ENCODE assay signal across 8 cellular contexts in genomic region chr10:27240212-27240890, GRCh38. TPM values are rescaled to one million over a fixed set of nuclear protein-coding genes. Genes with fewer than 3 reads are reported as not detected.
DNase-seq lines count a peak whose midpoint lies in the region; ATAC-seq, FAIRE-seq and TF ChIP-seq lines count a peak whose summit lies in the region.

Gene ACBD5, minus strand, starts transcription at chr10:27240797. Its CDS starts 109 bp downstream, at chr10:27240688.

- TF ChIP-seq POLR2A in GM12891 (IDR thresholded peaks at IDR 0.05; ENCODE audit: low read depth, low read length) = no peak; the same call in 1 of the 2 replicates

- intact Hi-C loops in left ventricle myocardium inferior (cut with micrococcal nuclease) (no loop called here), aorta (cut with DNase I) (loop anchor here in 1 of 2 donors (10.0 kb wide), 1 partner anchor 264 kb away; the partner anchor contains the start of gene RAB18)

- peaks cover 13% of the 10 kb centered on the region for H3K4me1 Mint-ChIP-seq in progenitor cell of endocrine pancreas (ENCODE audit: low read depth)

- H3K4me3 Mint-ChIP-seq in progenitor cell of endocrine pancreas (ENCODE audit: low read depth) = peak within 1 kb of the TSS; percentile 82

- no peaks in the 10 kb centered on the region for H3K36me3 ChIP-seq in left ventricle myocardium inferior
- no peaks in the 10 kb centered on the region for H3K36me3 ChIP-seq in aorta (ENCODE audit: control insufficient read depth in 1 of 2, insufficient read depth in 2 of 2, low read length in 1 of 2)

- WGBS in aorta, 2 donors = 0% methylated on average over 31 to 48 of the region's 48 CpGs

- DNase-seq in GM12891 (ENCODE audit: insufficient read length, low spot score) = no peak
- DNase-seq in NCI-H1105 treated with DMSO at 0.1 percent for 48 hours (lab: John Stamatoyannopoulos, UW) = peak; percentile 63
- peak; percentile 52 to 80 (median 61) for DNase-seq in T-helper 2 cell
- DNase-seq in amygdala (lab: John Stamatoyannopoulos, UW) = peak in 55 of 56 donors; percentile 23 to 87 (median 75)
- DNase-seq in left ventricle myocardium inferior = peak; percentile 91
- DNase-seq in progenitor cell of endocrine pancreas (ENCODE audit: low spot score, unreplicated experiment) = peak; percentile 72
- DNase-seq in aorta = peak; percentile 94 to 95

- TF ChIP-seq CTCF in left ventricle myocardium inferior (IDR thresholded peaks at IDR 0.05; ENCODE audit: borderline replicate concordance) (peak; percentile 15), progenitor cell of endocrine pancreas (IDR thresholded peaks at IDR 0.05; ENCODE audit: unreplicated experiment) (no peak)

- H3K4me3 ChIP-seq in left ventricle myocardium inferior (peak within 1 kb of the TSS; percentile 87), aorta (ENCODE audit: low read length in 2 of 2) (peak within 1 kb of the TSS; percentile 49 to 86)

- H3K27ac ChIP-seq in left ventricle myocardium inferior (replicated peaks) (peak within 1 kb of the TSS; percentile 99), aorta (ENCODE audit: low read depth in 1 of 2, low read length in 2 of 2) (peak within 1 kb of the TSS; percentile 85 to 91)

- peaks cover 64% of the 10 kb centered on the region for H3K4me1 ChIP-seq in left ventricle myocardium inferior
- no peaks in the 10 kb centered on the region for H3K4me1 ChIP-seq in aorta (ENCODE audit: control insufficient read depth in 1 of 2, insufficient read depth in 2 of 2, low read length in 2 of 2)

- ATAC-seq in HG02623 (IDR thresholded peaks at IDR 0.05; ENCODE audit: unreplicated experiment) (peak; percentile 36), aorta (ENCODE audit: low FRiP score) (peak; percentile 85)

- peak; percentile 82 for FAIRE-seq in GM12891 (lab: Jason Lieb, UNC)

- no peaks in the 10 kb centered on the region for H3K9me3 Mint-ChIP-seq in progenitor cell of endocrine pancreas (ENCODE audit: low read depth)

- H3K27ac Mint-ChIP-seq in progenitor cell of endocrine pancreas = peak within 1 kb of the TSS; percentile 99

- H3K27me3 ChIP-seq in left ventricle myocardium inferior (ENCODE audit: low read depth) (no peaks in the 10 kb centered on the region), aorta (ENCODE audit: control insufficient read depth in 1 of 2, insufficient read depth in 2 of 2, low read length in 1 of 2) (no peaks in the 10 kb centered on the region)

- no peaks in the 10 kb centered on the region for H3K27me3 Mint-ChIP-seq in progenitor cell of endocrine pancreas

- no peaks in the 10 kb centered on the region for H3K36me3 Mint-ChIP-seq in progenitor cell of endocrine pancreas (ENCODE audit: insufficient read depth)

- H3K9me3 ChIP-seq in left ventricle myocardium inferior (replicated peaks) (no peaks in the 10 kb centered on the region), aorta (ENCODE audit: control insufficient read depth, low read length) (no peaks in the 10 kb centered on the region)

TF ChIP-seq in GM12891, 5 proteins besides CTCF, POLR2A, EP300 and RAD21:
- TF ChIP-seq PAX5 (IDR thresholded peaks at IDR 0.05; ENCODE audit: insufficient read depth, low read length, severe bottlenecking) (no peak), POLR2AphosphoS5 (IDR thresholded peaks at IDR 0.05; ENCODE audit: low read depth, low read length) (no peak), TAF1 (IDR thresholded peaks at IDR 0.05; ENCODE audit: low read depth, low read length) (no peak), POU2F2 (IDR thresholded peaks at IDR 0.05; ENCODE audit: low read depth, low read length) (no peak; the same call in 1 of the 2 replicates), SPI1 (IDR thresholded peaks at IDR 0.05; ENCODE audit: low read depth, low read length) (peak; percentile 77)
TF ChIP-seq in GM12891: peak in this region for 1.

RNA-seq across cellular contexts. Expression of gene ACBD5, which starts in this region (rescaled TPM):
- polyA plus RNA-seq in GM12891 (2012; ENCODE audit: low read depth, missing spikeins) = 6.9 TPM
- total RNA-seq in left ventricle myocardium inferior (64.0 TPM), progenitor cell of endocrine pancreas (19.7 and 21.3 TPM in 2 replicates), aorta (10 to 100 TPM; 13.9 to 21.7 TPM)
- 10 to 100 TPM in 1 of 2 donors, 1 to 10 TPM in 1; 7.3 to 25.9 TPM for polyA plus RNA-seq in aorta
